15 cellular contexts compared by ENCODE assay signal in genomic region chr20:38471245-38471644, GRCh38. TPM values are rescaled to one million over a fixed set of nuclear protein-coding genes. Genes with fewer than 3 reads are reported as not detected.
A peak's percentile ranks its signal among the peaks of the same experiment; 100 is the strongest.
DNase-seq lines count a peak whose midpoint lies in the region; ATAC-seq and TF ChIP-seq lines count a peak whose summit lies in the region.
"Had no signal": no experiment of that assay in that cellular context is flagged by ENCODE, and none has a peak within 500 bp of the region (broad histone marks: within the 10 kb centered on the region; RNA-seq: fewer than 3 reads in every experiment).

No MANE protein-coding gene starts in this region.

- WGBS in hepatocyte (ENCODE audit: low lambda C conversion rate, missing lambda C conversion rate), result 77% methylated on average over 1 of the region's 1 CpG
- 53 to 83% (median 70%) methylated on average over 1 of the region's 1 CpG for WGBS in stomach, 5 donors

- H3K9me2 ChIP-seq in hepatocyte (replicated peaks; ENCODE audit: insufficient read depth), result no peaks in the 10 kb centered on the region

- H3K27ac ChIP-seq in VCaP, result peak overlapping the region; percentile 87
- peak overlapping the region; percentile 79 for H3K27ac ChIP-seq in hepatocyte
- peak overlapping the region in 4 of 5 donors; percentile 85 to 95 (median 91) for H3K27ac ChIP-seq in stomach

- H3K79me2 ChIP-seq in hepatocyte, result peaks cover 32% of the 10 kb centered on the region

- peaks cover 36% of the 10 kb centered on the region for H3K4me1 Mint-ChIP-seq in activated CD8-positive, alpha-beta memory T cell treated with anti-CD3 and anti-CD28 coated beads, Interleukin-2, amount 10 ng/mL, durations not matched to agents 7 days and 5 days
- peaks cover 31% of the 10 kb centered on the region for H3K4me1 Mint-ChIP-seq in CD14-positive monocyte

- TF ChIP-seq POLR2A in stomach (IDR thresholded peaks at IDR 0.05), result no peak

- H3K4me3 Mint-ChIP-seq in activated CD8-positive, alpha-beta memory T cell treated with anti-CD3 and anti-CD28 coated beads, Interleukin-2, amount 10 ng/mL, durations not matched to agents 7 days and 5 days, result peak overlapping the region; percentile 16
- no peak overlapping the region for H3K4me3 Mint-ChIP-seq in CD14-positive monocyte

- H3K9me3 ChIP-seq in hepatocyte (ENCODE audit: low read depth) (no peaks in the 10 kb centered on the region), stomach (no peaks in the 10 kb centered on the region)
- H3K9me3 ChIP-seq: A549, right atrium auricular region, uterus had no signal

- H3K36me3 ChIP-seq in hepatocyte (replicated peaks; ENCODE audit: insufficient read depth, low read depth) (no peaks in the 10 kb centered on the region), stomach (no peaks in the 10 kb centered on the region)
- H3K36me3 ChIP-seq: right atrium auricular region, uterus had no signal

- H3K27me3 Mint-ChIP-seq in activated CD8-positive, alpha-beta memory T cell treated with anti-CD3 and anti-CD28 coated beads, Interleukin-2, amount 10 ng/mL, durations not matched to agents 7 days and 5 days, result peaks cover 6% of the 10 kb centered on the region
- H3K27me3 Mint-ChIP-seq in CD14-positive monocyte (ENCODE audit: low read depth in 3 of 3), result peaks cover 2 to 5% (median 3%) of the 10 kb centered on the region in 3 donors

- H4K20me1 ChIP-seq in hepatocyte (ENCODE audit: insufficient read depth, poor library complexity, severe bottlenecking), result peaks cover 17% of the 10 kb centered on the region

- H3K4me1 ChIP-seq in hepatocyte (ENCODE audit: insufficient read depth) (peaks cover 15% of the 10 kb centered on the region), stomach (peaks cover 13 to 39% (median 27%) of the 10 kb centered on the region in 4 donors)

- H2AFZ ChIP-seq in hepatocyte, result peak overlapping the region; percentile 82

- H3K36me3 Mint-ChIP-seq in activated CD8-positive, alpha-beta memory T cell treated with anti-CD3 and anti-CD28 coated beads, Interleukin-2, amount 10 ng/mL, durations not matched to agents 7 days and 5 days, result peaks cover 5% of the 10 kb centered on the region
- peaks cover 3 to 9% of the 10 kb centered on the region in 2 donors for H3K36me3 Mint-ChIP-seq in CD14-positive monocyte

- ATAC-seq in activated CD8-positive, alpha-beta memory T cell treated with anti-CD3 and anti-CD28 coated beads, Interleukin-2, amount 10 ng/mL, durations not matched to agents 7 days and 5 days, result no peak
- ATAC-seq: A549 had no signal

- H3K4me2 ChIP-seq in hepatocyte, result peak overlapping the region; percentile 78

- intact Hi-C loops in stomach (cut with DNase I; ENCODE audit: low total_unique reads) (no loop called here), CD14-positive monocyte (cut with micrococcal nuclease) (loop anchor here (5.0 kb wide), 1 partner anchor 34 kb away; the partner anchor contains the start of gene SNHG17 (in 2 of the 2))

- DNase-seq in activated CD8-positive, alpha-beta memory T cell treated with anti-CD3 and anti-CD28 coated beads, Interleukin-2, amount 10 ng/mL, durations not matched to agents 7 days and 5 days, result no peak
- DNase-seq in activated CD8-positive, alpha-beta memory T cell treated with anti-CD3 and anti-CD28 coated beads, Interleukin-2, amount 50 U/mL, for 4 hours, result no peak
- DNase-seq in hepatocyte (ENCODE audit: low spot score) (no peak), stomach (no peak), NCI-H1436 (lab: John Stamatoyannopoulos, UW) (no peak), CD14-positive monocyte (ENCODE audit: low spot score) (no peak), inferior parietal cortex (ENCODE audit: extremely low spot score) (no peak)
- DNase-seq: left colon; NCI-H2171 treated with DMSO at 0.1 percent for 48 hours; Right ventricle myocardium superior; stimulated activated CD4-positive, alpha-beta T cell treated with anti-CD3 and anti-CD28 coated beads, Interleukin-2, amount 100 ng/mL, for 48 hours; uterus had no signal

- CTCF ChIA-PET in activated CD8-positive, alpha-beta memory T cell treated with anti-CD3 and anti-CD28 coated beads, Interleukin-2, amount 10 ng/mL, durations not matched to agents 7 days and 5 days (lab: Charles Lee), result interaction anchor here (1.5 to 3.1 kb wide), 3 partner anchors 25 to 280 kb away, joined by 4 to 22 read pairs (median 22); partner anchors contain the start of gene SNHG17

- H3K27ac Mint-ChIP-seq in activated CD8-positive, alpha-beta memory T cell treated with anti-CD3 and anti-CD28 coated beads, Interleukin-2, amount 10 ng/mL, durations not matched to agents 7 days and 5 days, result peak overlapping the region; percentile 5
- peak overlapping the region in 2 of 7 donors; percentile 4 to 75 for H3K27ac Mint-ChIP-seq in CD14-positive monocyte

- TF ChIP-seq CTCF in VCaP (conservative IDR thresholded peaks at IDR 0.05) (no peak), hepatocyte (IDR thresholded peaks at IDR 0.05; ENCODE audit: poor library complexity) (no peak), stomach (IDR thresholded peaks at IDR 0.05) (no peak), CD14-positive monocyte (IDR thresholded peaks at IDR 0.05) (no peak)

- H3K27me3 ChIP-seq in hepatocyte (no peaks in the 10 kb centered on the region), stomach (no peaks in the 10 kb centered on the region)
- H3K27me3 ChIP-seq: right atrium auricular region, uterus had no signal

- H3K4me3 ChIP-seq in hepatocyte (no peak overlapping the region), stomach (no peak overlapping the region)
- H3K4me3 ChIP-seq: uterus had no signal

- TF ChIP-seq EP300 in stomach (IDR thresholded peaks at IDR 0.05), result no peak

- H3K9me3 Mint-ChIP-seq in activated CD8-positive, alpha-beta memory T cell treated with anti-CD3 and anti-CD28 coated beads, Interleukin-2, amount 10 ng/mL, durations not matched to agents 7 days and 5 days (ENCODE audit: low read depth), result no peaks in the 10 kb centered on the region
- H3K9me3 Mint-ChIP-seq in CD14-positive monocyte, result peaks cover 3 to 5% (median 4%) of the 10 kb centered on the region in 7 donors

RNA-seq across cellular contexts. Expression of gene RALGAPB, which starts 1.4 kb away (rescaled TPM):
- 10 to 100 TPM; 31.9 to 32.2 TPM for total RNA-seq in activated CD8-positive, alpha-beta memory T cell treated with anti-CD3 and anti-CD28 coated beads, Interleukin-2, amount 10 ng/mL, durations not matched to agents 7 days and 5 days
- 25.2 and 31.8 TPM in 2 replicates for total RNA-seq in hepatocyte
- 7.5 and 7.7 TPM in 2 replicates for polyA plus RNA-seq in hepatocyte
- 10 to 100 TPM; 26.9 to 57.5 (median 50.2) TPM for total RNA-seq in stomach
- polyA plus RNA-seq in stomach, result 1 to 10 TPM; 5.4 to 7.6 (median 6.7) TPM
- polyA plus RNA-seq in CD14-positive monocyte, result 1 to 10 TPM; 4.7 to 6.1 TPM

RNA-seq across cellular contexts. Expression of gene SNHG17, which starts 36.1 kb away (rescaled TPM):
- 100 to 1,000 TPM in 1 of 2 experiments, 10 to 100 TPM in 1; 92.3 to 123 TPM for total RNA-seq in activated CD8-positive, alpha-beta memory T cell treated with anti-CD3 and anti-CD28 coated beads, Interleukin-2, amount 10 ng/mL, durations not matched to agents 7 days and 5 days
- total RNA-seq in hepatocyte (7.5 and 8.5 TPM in 2 replicates), stomach (10 to 100 TPM; 11.0 to 55.2 (median 23.9) TPM)
- polyA plus RNA-seq in hepatocyte (20.1 and 24.3 TPM in 2 replicates), stomach (10 to 100 TPM; 24.5 to 43.7 (median 34.7) TPM), CD14-positive monocyte (10 to 100 TPM; 10.1 to 29.2 TPM)
